ENCODE assay signal across 18 cellular contexts in genomic region chr14:24260026-24260779, GRCh38. TPM values are rescaled to one million over a fixed set of nuclear protein-coding genes. Genes with fewer than 3 reads are reported as not detected.
"Had no signal": no experiment of that assay in that cellular context is flagged by ENCODE, and none has a peak within 500 bp of the region (broad histone marks: within the 10 kb centered on the region; RNA-seq: fewer than 3 reads in every experiment).

No MANE protein-coding gene starts in this region.

- H3K27me3 Mint-ChIP-seq: activated T-helper 17 cell treated with anti-CD3 and anti-CD28 coated beads, Interleukin-2, amount 50 U/mL, for 72 hours; memory B cell; T-cell had no signal

- H3K36me3 ChIP-seq: cardiac muscle cell, thoracic aorta had no signal

- H3K4me1 ChIP-seq: heart right ventricle had no signal

- H3K4me3 Mint-ChIP-seq: activated naive CD4-positive, alpha-beta T cell treated with anti-CD3 and anti-CD28 coated beads for 36 hours; activated T-helper 17 cell treated with anti-CD3 and anti-CD28 coated beads, Interleukin-2, amount 50 U/mL, for 72 hours; memory B cell; natural killer cell; T-cell had no signal

- H3K27ac ChIP-seq: cardiac muscle cell, heart right ventricle, stomach, thoracic aorta, vagina had no signal

- H3K4me1 Mint-ChIP-seq: activated T-helper 17 cell treated with anti-CD3 and anti-CD28 coated beads, Interleukin-2, amount 50 U/mL, for 72 hours; memory B cell; natural killer cell; T-cell had no signal

- H3K9me3 Mint-ChIP-seq: activated naive CD4-positive, alpha-beta T cell treated with anti-CD3 and anti-CD28 coated beads for 36 hours; activated T-helper 17 cell treated with anti-CD3 and anti-CD28 coated beads, Interleukin-2, amount 50 U/mL, for 72 hours; memory B cell; natural killer cell; T-cell had no signal

- H3K9me3 ChIP-seq: heart right ventricle, SK-N-SH, stomach, thoracic aorta, vagina had no signal

- H3K4me3 ChIP-seq: cardiac muscle cell, heart right ventricle, stomach, thoracic aorta had no signal

- ATAC-seq: activated CD4-positive, CD25-positive, alpha-beta regulatory T cell treated with anti-CD3 and anti-CD28 coated beads, Interleukin-2, amount 50 U/mL, for 24 hours; activated T-helper 17 cell treated with anti-CD3 and anti-CD28 coated beads, Interleukin-2, amount 50 U/mL, for 72 hours; natural killer cell; T-cell had no signal

- H3K27me3 ChIP-seq: cardiac muscle cell, heart right ventricle, stomach, vagina had no signal

- DNase-seq: activated CD4-positive, alpha-beta T cell treated with anti-CD3 and anti-CD28 coated beads, Interleukin-2, amount 50 U/mL, for 1 hour; activated naive CD4-positive, alpha-beta T cell treated with anti-CD3 and anti-CD28 coated beads for 36 hours; activated T-cell treated with anti-CD3 and anti-CD28 coated beads for 4 hours; foreskin melanocyte; heart right ventricle; natural killer cell; nucleus accumbens; SK-N-SH; stimulated activated CD4-positive, alpha-beta T cell treated with anti-CD3 and anti-CD28 coated beads, Interleukin-1b, Interleukin-23, amount 100 ng/mL, for 48 hours; stomach; T-cell; T-helper 9 cell had no signal

- H3K36me3 Mint-ChIP-seq: natural killer cell had no signal

- H3K27ac Mint-ChIP-seq: activated naive CD4-positive, alpha-beta T cell treated with anti-CD3 and anti-CD28 coated beads for 36 hours; activated T-helper 17 cell treated with anti-CD3 and anti-CD28 coated beads, Interleukin-2, amount 50 U/mL, for 72 hours; memory B cell; natural killer cell; T-cell had no signal

RNA-seq across cellular contexts. Expression of gene TGM1, which starts 2.8 kb away (rescaled TPM):
- polyA plus RNA-seq: cardiac muscle cell had no signal
